Comparison of ENCODE assay signal across 13 cellular contexts in genomic region chr21:27269646-27270045, GRCh38.
A peak's percentile ranks its signal among the peaks of the same experiment; 100 is the strongest.
DNase-seq lines count a peak whose midpoint lies in the region; ATAC-seq lines count a peak whose summit lies in the region.
"Had no signal": no experiment of that assay in that cellular context is flagged by ENCODE, and none has a peak within 500 bp of the region (broad histone marks: within the 10 kb centered on the region; RNA-seq: fewer than 3 reads in every experiment).

No MANE protein-coding gene starts in this region.

- in situ Hi-C loops in GM23248 (cut with MboI): no loop called here

- no peak overlapping the region for H2AFZ ChIP-seq in GM23248

- no peaks in the 10 kb centered on the region for H3K79me2 ChIP-seq in GM23248 (ENCODE audit: insufficient read depth)

- H3K4me2 ChIP-seq in GM23248 (ENCODE audit: unreplicated experiment): peak overlapping the region; percentile 17

- H3K9ac ChIP-seq in GM23248: no peak overlapping the region

- no peak for ATAC-seq in HG03571 (IDR thresholded peaks at IDR 0.05; ENCODE audit: unreplicated experiment)
- ATAC-seq in HG03521 (IDR thresholded peaks at IDR 0.05; ENCODE audit: unreplicated experiment): no peak
- ATAC-seq: stimulated activated naive CD8-positive, alpha-beta T cell treated with anti-CD3 and anti-CD28 coated beads, Interleukin-15, Interleukin-2, amounts not matched to agents 100 U/mL and 50 U/mL, for 24 hours had no signal

- peaks cover 28% of the 10 kb centered on the region for H3K4me1 ChIP-seq in GM23248 (ENCODE audit: insufficient read depth)
- H3K4me1 ChIP-seq: esophagus squamous epithelium had no signal

- H3F3A ChIP-seq in GM23248 (ENCODE audit: insufficient read depth): peaks cover 27% of the 10 kb centered on the region

- peak overlapping the region; percentile 55 for H3K27ac ChIP-seq in GM23248

- no peaks in the 10 kb centered on the region for H4K20me1 ChIP-seq in GM23248 (ENCODE audit: insufficient read depth)

- peak; percentile 92 for DNase-seq in GM23248
- DNase-seq in OCI-M1 (lab: John Stamatoyannopoulos, UW): peak; percentile 44
- DNase-seq in fibroblast of gingiva (ENCODE audit: low read depth): peak; percentile 84
- peak; percentile 87 for DNase-seq in renal cortical epithelial cell (ENCODE audit: low read depth)
- no peak for DNase-seq in activated T-cell treated with anti-CD3 and anti-CD28 coated beads for 4 hours
- no peak for DNase-seq in DMS153 (lab: John Stamatoyannopoulos, UW)
- DNase-seq: activated naive CD8-positive, alpha-beta T cell treated with anti-CD3 and anti-CD28 coated beads for 36 hours; esophagus squamous epithelium; midbrain; NCI-H1105 treated with DMSO at 0.1 percent for 48 hours; stimulated activated naive CD8-positive, alpha-beta T cell treated with anti-CD3 and anti-CD28 coated beads, Interleukin-15, Interleukin-2, amounts not matched to agents 100 U/mL and 50 U/mL, for 24 hours had no signal

- no peaks in the 10 kb centered on the region; the same call in none of the 2 replicates for H3K27me3 ChIP-seq in GM23248 (replicated peaks; ENCODE audit: insufficient read depth)
- H3K27me3 ChIP-seq: esophagus squamous epithelium had no signal

- no peak overlapping the region for H3K4me3 ChIP-seq in GM23248
- H3K4me3 ChIP-seq: esophagus squamous epithelium had no signal

- no peaks in the 10 kb centered on the region for H3K9me2 ChIP-seq in GM23248 (ENCODE audit: insufficient read depth)

- no peaks in the 10 kb centered on the region for H3K9me3 ChIP-seq in GM23248 (ENCODE audit: low read depth)
- H3K9me3 ChIP-seq: esophagus squamous epithelium had no signal

- H3K36me3 ChIP-seq in GM23248 (ENCODE audit: low read depth): no peaks in the 10 kb centered on the region
- H3K36me3 ChIP-seq: esophagus squamous epithelium had no signal

Comparison
In these comparisons a context has a peak if more than half of its experiments do, and no peak if none do; other contexts are left out.
1. DNase-seq: peak in GM23248 (single experiment), OCI-M1 (single experiment), fibroblast of gingiva (single experiment) and renal cortical epithelial cell (single experiment); none in activated T-cell treated with anti-CD3 and anti-CD28 coated beads for 4 hours (single experiment) and DMS153 (single experiment).